24 cellular contexts compared by ENCODE assay signal in the genomic region with DNA sequence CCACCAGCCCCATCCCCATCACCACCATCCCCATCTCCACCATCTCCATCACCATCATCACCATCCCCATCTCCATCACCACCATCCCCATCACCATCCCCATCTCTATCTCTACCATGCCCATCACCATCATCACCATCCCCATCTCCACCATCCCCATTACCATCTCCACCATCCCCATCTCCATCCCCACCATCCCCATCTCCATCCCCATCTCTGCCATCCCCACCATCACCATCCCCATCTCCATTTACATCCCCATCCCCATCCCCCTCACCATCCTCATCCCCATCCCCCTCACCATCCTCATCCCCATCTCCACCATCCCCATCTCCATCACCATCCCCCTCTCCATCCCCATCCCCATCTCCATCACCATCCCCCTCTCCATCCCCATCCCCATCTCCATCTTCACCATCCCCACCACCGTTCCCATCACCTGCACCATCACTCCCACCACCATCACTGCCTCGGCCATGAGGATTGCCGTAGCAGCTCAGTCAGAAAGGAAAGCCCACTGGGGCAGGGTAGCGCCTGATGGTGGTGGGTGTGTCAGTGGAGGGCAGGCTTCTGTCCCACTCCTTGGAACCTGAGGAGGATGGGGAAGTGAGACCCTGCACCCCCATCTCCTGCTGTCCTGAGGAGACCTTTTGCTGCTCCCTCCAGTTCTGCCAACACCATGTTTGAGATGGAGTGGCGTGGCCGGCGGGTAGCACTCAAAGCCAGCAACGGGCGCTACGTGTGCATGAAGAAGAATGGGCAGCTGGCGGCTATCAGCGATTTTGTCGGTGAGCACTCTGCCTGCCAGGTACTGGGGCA. TPM values are rescaled to one million over a fixed set of nuclear protein-coding genes. Genes with fewer than 3 reads are reported as not detected.
"Had no signal": no experiment of that assay in that cellular context is flagged by ENCODE, and none has a peak within 500 bp of the region (broad histone marks: within the 10 kb centered on the region; RNA-seq: fewer than 3 reads in every experiment).

No MANE protein-coding gene starts in this region.

- H3K4me2 ChIP-seq: smooth muscle cell had no signal

- H3K4me1 ChIP-seq: parathyroid adenoma had no signal

- H3K9me3 ChIP-seq: gastrocnemius medialis, mucosa of descending colon, stomach, testis, tibial artery had no signal

- H3K27ac ChIP-seq: dorsolateral prefrontal cortex, gastrocnemius medialis, parathyroid adenoma, stomach, testis, tibial artery had no signal

- DNase-seq: dorsolateral prefrontal cortex; effector CD4-positive, alpha-beta T cell; foreskin fibroblast; gastrocnemius medialis; head of caudate nucleus; mucosa of descending colon; naive B cell; stimulated activated CD4-positive, alpha-beta T cell treated with anti-CD3 and anti-CD28 coated beads, Interleukin-12 subunit alpha, Interleukin-12 subunit beta, amount 100 ng/mL, for 4 hours; stimulated activated CD4-positive, alpha-beta T cell treated with anti-CD3 and anti-CD28 coated beads, Interleukin-1b, Interleukin-23, amount 100 ng/mL, for 48 hours; stimulated activated CD4-positive, alpha-beta T cell treated with anti-CD3 and anti-CD28 coated beads, Interleukin-4, amount 100 ng/mL, for 1 hour; stimulated activated CD8-positive, alpha-beta memory T cell treated with anti-CD3 and anti-CD28 coated beads, Interleukin-4, amount 100 ng/mL, for 48 hours; stimulated activated naive CD4-positive, alpha-beta T cell treated with Interleukin-2 at 50 U/mL for 16 hours; testis; tibial artery had no signal

- H3K9ac ChIP-seq: parathyroid adenoma had no signal

- H3K27me3 ChIP-seq: testis had no signal

- H3K4me3 ChIP-seq: dorsolateral prefrontal cortex, gastrocnemius medialis, lung, mucosa of descending colon, smooth muscle cell, testis, tibial artery had no signal

- ATAC-seq: esophagus mucosa; gastrocnemius medialis; natural killer cell treated with Interleukin-12 subunit alpha and Interleukin-12 subunit beta and Interleukin-15 and Interleukin-18, amount 100 ng/mL, for 72 hours; sciatic nerve had no signal

- H2AFZ ChIP-seq: parathyroid adenoma had no signal

- FAIRE-seq: colon, keratinocyte had no signal

- H3K79me2 ChIP-seq: parathyroid adenoma had no signal

RNA-seq across cellular contexts. Expression of gene FSCN2, which starts 7.5 kb away (rescaled TPM):
- polyA plus RNA-seq: keratinocyte, liver had no signal
